Comparison of ENCODE assay signal across 8 cellular contexts in the genomic region with DNA sequence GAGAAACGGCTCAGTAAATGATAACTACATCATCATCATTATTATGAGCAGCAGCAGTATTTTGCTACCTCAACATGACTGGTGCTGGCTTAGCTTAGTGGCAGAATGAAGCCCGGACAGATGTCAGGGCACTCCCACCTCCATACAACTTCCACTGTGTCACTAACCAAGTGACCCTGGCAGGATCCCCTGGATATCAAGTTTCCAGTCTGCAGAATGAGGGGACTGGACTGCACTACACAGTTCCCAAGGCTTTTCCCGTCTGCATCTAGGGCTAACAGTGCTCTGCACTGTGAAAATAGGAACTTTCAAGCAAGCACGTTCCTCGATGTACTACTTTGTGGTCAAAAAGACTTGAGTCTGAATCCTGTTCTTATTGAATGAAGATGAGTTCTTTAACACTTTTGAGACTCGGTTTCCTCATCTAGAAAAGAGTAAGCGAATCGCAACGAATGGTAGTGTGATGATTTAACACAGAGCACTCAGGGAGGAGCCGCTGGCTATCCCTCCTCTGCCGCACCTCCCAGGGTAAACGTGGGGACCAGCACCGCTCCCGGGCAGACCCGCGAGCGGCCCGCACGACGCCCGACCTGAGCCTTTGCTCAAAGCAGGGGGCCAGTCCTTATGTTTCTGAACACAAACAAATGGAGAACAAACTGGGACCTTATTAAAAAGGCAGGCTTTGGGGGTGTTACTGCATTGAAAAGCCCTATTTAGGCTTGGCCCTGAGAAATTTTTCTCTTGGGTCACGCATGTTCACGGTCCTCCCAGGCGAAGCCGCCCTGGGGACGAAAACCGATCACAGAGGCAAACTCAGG. TPM values are rescaled to one million over a fixed set of nuclear protein-coding genes. Genes with fewer than 3 reads are reported as not detected.
A peak's percentile ranks its signal among the peaks of the same experiment; 100 is the strongest.
DNase-seq lines count a peak whose midpoint lies in the region; ATAC-seq and TF ChIP-seq lines count a peak whose summit lies in the region.

No MANE protein-coding gene starts in this region.

- no peaks in the 10 kb centered on the region for H4K20me1 ChIP-seq in Loucy (ENCODE audit: insufficient read depth, low read length, poor library complexity, severe bottlenecking)

- H3K27me3 ChIP-seq in Loucy (ENCODE audit: insufficient read depth, low read length, poor library complexity, severe bottlenecking), result no peaks in the 10 kb centered on the region
- H3K27me3 ChIP-seq in breast epithelium, result no peaks in the 10 kb centered on the region
- no peaks in the 10 kb centered on the region for H3K27me3 ChIP-seq in lower lobe of right lung (ENCODE audit: low read depth)

- H3K27ac ChIP-seq in breast epithelium (no peak overlapping the region), lower lobe of right lung (peak overlapping the region; percentile 76), urinary bladder (ENCODE audit: low read depth) (no peak overlapping the region)

- peak overlapping the region; percentile 82 for H3K4me3 ChIP-seq in Loucy (ENCODE audit: low read length, poor library complexity, severe bottlenecking)
- H3K4me3 ChIP-seq in breast epithelium, result peak overlapping the region; percentile 78 to 90 (median 85)
- H3K4me3 ChIP-seq in lower lobe of right lung, result peak overlapping the region; percentile 82
- H3K4me3 ChIP-seq in urinary bladder (ENCODE audit: low read depth, low read length), result peak overlapping the region; percentile 85

- H3K36me3 ChIP-seq in Loucy (ENCODE audit: insufficient read depth, low read length), result no peaks in the 10 kb centered on the region
- H3K36me3 ChIP-seq in breast epithelium, result no peaks in the 10 kb centered on the region
- H3K36me3 ChIP-seq in lower lobe of right lung, result no peaks in the 10 kb centered on the region
- no peaks in the 10 kb centered on the region for H3K36me3 ChIP-seq in urinary bladder (ENCODE audit: insufficient read depth)

- H3K4me2 ChIP-seq in Loucy (ENCODE audit: low read depth, low read length, poor library complexity, severe bottlenecking), result peak overlapping the region; percentile 84

- DNase-seq in Daoy (ENCODE audit: low read depth) (peak; percentile 15), breast epithelium (ENCODE audit: low spot score in 2 of 2) (no peak), lower lobe of right lung (no peak), NCI-H146 (lab: John Stamatoyannopoulos, UW) (no peak), NCI-H146 treated with DMSO at 0.1 percent for 48 hours (lab: John Stamatoyannopoulos, UW; ENCODE audit: unreplicated experiment) (no peak)

- no peak for TF ChIP-seq CTCF in Loucy (conservative IDR thresholded peaks at IDR 0.05; ENCODE audit: low read length)
- no peak for TF ChIP-seq CTCF in breast epithelium (IDR thresholded peaks at IDR 0.05)
- no peak for TF ChIP-seq CTCF in lower lobe of right lung (IDR thresholded peaks at IDR 0.05)

- intact Hi-C loops in breast epithelium (cut with DNase I; ENCODE audit: low total_unique reads) (no loop called here), lower lobe of right lung (cut with DNase I) (no loop called here)

- WGBS in urinary bladder, result 18% methylated on average over 27 of the region's 27 CpGs

- ATAC-seq in lower lobe of right lung (peak; percentile 16 to 30), GM18498 (IDR thresholded peaks at IDR 0.05; ENCODE audit: unreplicated experiment) (no peak)

- no peaks in the 10 kb centered on the region for H3K79me2 ChIP-seq in Loucy (ENCODE audit: insufficient read depth, low read length)

- H3K9me2 ChIP-seq in Loucy (replicated peaks; ENCODE audit: low read depth, low read length), result no peaks in the 10 kb centered on the region

- no peaks in the 10 kb centered on the region for H3F3A ChIP-seq in Loucy (ENCODE audit: low read depth)

- H3K9ac ChIP-seq in Loucy (ENCODE audit: low read depth, low read length, poor library complexity, severe bottlenecking), result peak overlapping the region; percentile 64

- H2AFZ ChIP-seq in Loucy (ENCODE audit: low read length), result peak overlapping the region; percentile 87; the same call in 1 of the 2 replicates

- H3K9me3 ChIP-seq in Loucy (ENCODE audit: insufficient read depth, low read depth, low read length) (no peaks in the 10 kb centered on the region), breast epithelium (no peaks in the 10 kb centered on the region), lower lobe of right lung (no peaks in the 10 kb centered on the region)

- TF ChIP-seq POLR2A in breast epithelium (IDR thresholded peaks at IDR 0.05), result no peak

- H3K4me1 ChIP-seq in Loucy (ENCODE audit: insufficient read depth, low read length, poor library complexity, severe bottlenecking), result peaks cover 29% of the 10 kb centered on the region
- no peaks in the 10 kb centered on the region for H3K4me1 ChIP-seq in breast epithelium
- H3K4me1 ChIP-seq in lower lobe of right lung, result peaks cover 14% of the 10 kb centered on the region
- H3K4me1 ChIP-seq in urinary bladder (ENCODE audit: insufficient read depth), result peaks cover 3% of the 10 kb centered on the region

RNA-seq across cellular contexts. Expression of a gene that starts 0.9 kb away (rescaled TPM):
- 1.7 and 3.2 TPM in 2 replicates for total RNA-seq in Daoy (2014; rRNA removed; shearing (Covaris generic))
- total RNA-seq in breast epithelium, result 10 to 100 TPM in 1 of 3 donors, 1 to 10 TPM in 2; 2.8 to 27.0 (median 8.2) TPM
- total RNA-seq in lower lobe of right lung, result 6.8 TPM
- 7.0 TPM for total RNA-seq in urinary bladder
- polyA plus RNA-seq in urinary bladder, result 6.0 TPM
